ENCODE assay signal across 1 cellular context in the genomic region with DNA sequence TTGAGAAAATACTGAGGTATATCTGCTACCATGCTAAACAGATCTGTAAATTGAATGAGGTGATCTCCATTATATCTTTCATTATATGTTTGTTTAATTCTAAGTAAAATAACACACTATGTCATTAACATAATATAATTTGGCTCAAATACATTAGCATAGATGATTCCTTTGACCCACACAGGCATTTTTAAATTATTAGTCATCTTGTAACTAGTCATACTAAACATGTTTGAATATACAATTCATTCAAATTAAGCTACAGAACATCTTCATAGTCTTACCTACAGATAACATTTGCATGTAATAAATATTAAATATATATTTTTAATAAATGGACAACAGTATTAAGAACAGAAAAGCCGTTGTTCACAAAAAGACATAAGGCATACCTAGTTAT.
TF ChIP-seq lines count a peak whose summit lies in the region.

No MANE protein-coding gene starts in this region.

TF ChIP-seq in IMR-90, 13 proteins besides CTCF, POLR2A, EP300 and RAD21 (continued from another document):
- no peak for TF ChIP-seq USF2 (IDR thresholded peaks at IDR 0.05; ENCODE audit: low read depth, low read length)
- no peak for TF ChIP-seq SMC3 (IDR thresholded peaks at IDR 0.05; ENCODE audit: low read depth, low read length)
- TF ChIP-seq MXI1 (IDR thresholded peaks at IDR 0.05; ENCODE audit: borderline replicate concordance, low read depth, low read length), result no peak
- no peak for TF ChIP-seq MAZ (IDR thresholded peaks at IDR 0.05; ENCODE audit: borderline replicate concordance, low read depth, low read length)
- TF ChIP-seq, protein P1, sequence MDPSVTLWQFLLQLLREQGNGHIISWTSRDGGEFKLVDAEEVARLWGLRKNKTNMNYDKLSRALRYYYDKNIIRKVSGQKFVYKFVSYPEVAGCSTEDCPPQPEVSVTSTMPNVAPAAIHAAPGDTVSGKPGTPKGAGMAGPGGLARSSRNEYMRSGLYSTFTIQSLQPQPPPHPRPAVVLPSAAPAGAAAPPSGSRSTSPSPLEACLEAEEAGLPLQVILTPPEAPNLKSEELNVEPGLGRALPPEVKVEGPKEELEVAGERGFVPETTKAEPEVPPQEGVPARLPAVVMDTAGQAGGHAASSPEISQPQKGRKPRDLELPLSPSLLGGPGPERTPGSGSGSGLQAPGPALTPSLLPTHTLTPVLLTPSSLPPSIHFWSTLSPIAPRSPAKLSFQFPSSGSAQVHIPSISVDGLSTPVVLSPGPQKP (IDR thresholded peaks at IDR 0.05; ENCODE audit: borderline replicate concordance, low read depth, low read length), result no peak
